8 cellular contexts compared by ENCODE assay signal in genomic region chr3:160399347-160400047, GRCh38. TPM values are rescaled to one million over a fixed set of nuclear protein-coding genes. Genes with fewer than 3 reads are reported as not detected.
DNase-seq lines count a peak whose midpoint lies in the region; ATAC-seq and TF ChIP-seq lines count a peak whose summit lies in the region.

SMC4 (plus strand) TSS chr3:160399650; CDS start chr3:160400827, 1,177 bp downstream.

- no peak for TF ChIP-seq CTCF in colonic mucosa (IDR thresholded peaks at IDR 0.05)

- H3K4me1 ChIP-seq in BLaER1 (peaks cover 36% of the 10 kb centered on the region), colonic mucosa (no peaks in the 10 kb centered on the region)

- H3K9me3 ChIP-seq in BLaER1 (no peaks in the 10 kb centered on the region), colonic mucosa (no peaks in the 10 kb centered on the region)

- H3K36me3 ChIP-seq in BLaER1 (no peaks in the 10 kb centered on the region; the same call in 1 of the 2 replicates), colonic mucosa (no peaks in the 10 kb centered on the region)

- peaks cover 50% of the 10 kb centered on the region for H4K20me1 ChIP-seq in BLaER1

- H3K9ac ChIP-seq in BLaER1: peak within 1 kb of the TSS; percentile 99
- peak within 1 kb of the TSS; percentile 87 to 91 for H3K9ac ChIP-seq in colonic mucosa (ENCODE audit: low read depth in 2 of 2, low read length in 2 of 2)

- intact Hi-C loops in colonic mucosa (cut with DNase I): no loop called here

- ATAC-seq in GM19351 (IDR thresholded peaks at IDR 0.05; ENCODE audit: unreplicated experiment): peak; percentile 34
- peak; percentile 34 for ATAC-seq in HG03520 (IDR thresholded peaks at IDR 0.05; ENCODE audit: unreplicated experiment)

- peak within 1 kb of the TSS; percentile 96 for H3K4me2 ChIP-seq in BLaER1

- H3K27me3 ChIP-seq in BLaER1 (no peaks in the 10 kb centered on the region), colonic mucosa (no peaks in the 10 kb centered on the region), layer of hippocampus (ENCODE audit: control insufficient read depth, insufficient read depth, low read length) (no peaks in the 10 kb centered on the region)

- DNase-seq in NCI-H526 treated with DMSO at 0.1 percent for 48 hours (lab: John Stamatoyannopoulos, UW) (peak; percentile 93), colonic mucosa (peak; percentile 90)
- DNase-seq in activated CD4-positive, alpha-beta T cell treated with anti-CD3 and anti-CD28 coated beads for 48 hours: peak; percentile 87
- peak; percentile 81 to 87 for DNase-seq in stimulated activated CD4-positive, alpha-beta T cell treated with anti-CD3 and anti-CD28 coated beads, Interleukin-2, amount 100 ng/mL, for 24 hours

- H3K4me3 ChIP-seq in BLaER1 (peak within 1 kb of the TSS; percentile 94), colonic mucosa (peak within 1 kb of the TSS; percentile 52)

- H3K27ac ChIP-seq in BLaER1 (peak within 1 kb of the TSS; percentile 98), colonic mucosa (peak within 1 kb of the TSS; percentile 87), layer of hippocampus (ENCODE audit: low read depth, low read length) (peak within 1 kb of the TSS; percentile 78)

RNA-seq across cellular contexts. Expression of gene SMC4, which starts in this region (rescaled TPM):
- total RNA-seq in colonic mucosa: 100 to 1,000 TPM in 1 of 2 donors, 10 to 100 TPM in 1; 43.1 to 134 TPM

Comparison
In these comparisons a context has a peak if more than half of its experiments do, and no peak if none do; other contexts are left out.
1. Peak in every context shown above with its lines: DNase-seq, ATAC-seq, H3K4me3 ChIP-seq and H3K27ac ChIP-seq.